8 cellular contexts compared by ENCODE assay signal in genomic region chr19:43532962-43533545, GRCh38. TPM values are rescaled to one million over a fixed set of nuclear protein-coding genes. Genes with fewer than 3 reads are reported as not detected.
DNase-seq lines count a peak whose midpoint lies in the region; ATAC-seq and TF ChIP-seq lines count a peak whose summit lies in the region.

ZNF575 (plus strand) TSS chr19:43533188; CDS start chr19:43534423, 1,235 bp downstream.

- intact Hi-C loops in activated CD4-positive, alpha-beta memory T cell treated with anti-CD3 and anti-CD28 coated beads for 36 hours (cut with micrococcal nuclease): loop anchor here (1.0 to 2.0 kb wide), 6 partner anchors 30 to 135 kb away; partner anchors contain the start of genes IRGQ, PINLYP, XRCC1 and ZNF428

- H3K4me1 Mint-ChIP-seq in activated CD4-positive, alpha-beta memory T cell treated with anti-CD3 and anti-CD28 coated beads for 36 hours (ENCODE audit: low read depth): peaks cover 21% of the 10 kb centered on the region

- H3K9me3 Mint-ChIP-seq in activated CD4-positive, alpha-beta memory T cell treated with anti-CD3 and anti-CD28 coated beads for 36 hours: no peaks in the 10 kb centered on the region

- peak within 1 kb of the TSS; percentile 34 for H3K4me3 ChIP-seq in lung

- H3K27me3 Mint-ChIP-seq in activated CD4-positive, alpha-beta memory T cell treated with anti-CD3 and anti-CD28 coated beads for 36 hours: no peaks in the 10 kb centered on the region

- peak; percentile 71 to 94 (median 88) for DNase-seq in C1 segment of cervical spinal cord (lab: John Stamatoyannopoulos, UW)
- peak; percentile 98 for DNase-seq in NCI-H748 treated with DMSO at 0.1 percent for 48 hours (lab: John Stamatoyannopoulos, UW)
- peak; percentile 95 for DNase-seq in activated CD4-positive, alpha-beta memory T cell treated with anti-CD3 and anti-CD28 coated beads for 36 hours
- peak; percentile 93 for DNase-seq in ecto neural progenitor cell (ENCODE audit: low spot score)
- peak; percentile 90 for DNase-seq in lung (ENCODE audit: low spot score)
- DNase-seq in stimulated activated CD4-positive, alpha-beta T cell treated with anti-CD3 and anti-CD28 coated beads, TNF-alpha, amount 100 ng/mL, for 24 hours (ENCODE audit: low read depth in 3 of 3): peak; percentile 71 to 91 (median 74)

- peaks cover 7% of the 10 kb centered on the region for H3K36me3 Mint-ChIP-seq in activated CD4-positive, alpha-beta memory T cell treated with anti-CD3 and anti-CD28 coated beads for 36 hours

- ATAC-seq in GM19328 (IDR thresholded peaks at IDR 0.05; ENCODE audit: unreplicated experiment): peak; percentile 49
- ATAC-seq in HG03520 (IDR thresholded peaks at IDR 0.05; ENCODE audit: unreplicated experiment): peak; percentile 51
- ATAC-seq in lung (ENCODE audit: insufficient read depth, low FRiP score): peak; percentile 76

- WGBS in lung, 2 donors: 1% methylated on average over 47 of the region's 47 CpGs

- peak within 1 kb of the TSS; percentile 79 to 94 for H3K27ac ChIP-seq in lung (ENCODE audit: low read depth in 1 of 2, low read length in 1 of 2)

- CTCF ChIA-PET in activated CD4-positive, alpha-beta memory T cell treated with anti-CD3 and anti-CD28 coated beads for 36 hours (lab: Charles Lee): interaction anchor here (0.8 to 7.9 kb wide), 11 partner anchors 13 to 136 kb away, joined by 3 to 79 read pairs (median 4); partner anchors contain the start of genes IRGQ, PHLDB3 and ZNF576

- POLR2A ChIA-PET in activated CD4-positive, alpha-beta memory T cell treated with anti-CD3 and anti-CD28 coated beads for 36 hours (lab: Charles Lee): interaction anchor here (0.5 to 2.1 kb wide), 6 partner anchors 14 to 233 kb away, joined by 3 to 14 read pairs (median 4); partner anchors contain the start of genes IRGQ and ZNF576

- H3K27ac Mint-ChIP-seq in activated CD4-positive, alpha-beta memory T cell treated with anti-CD3 and anti-CD28 coated beads for 36 hours: peak within 1 kb of the TSS; percentile 94

- peaks cover 0 to under 1% of the 10 kb centered on the region in 2 donors for H3K36me3 ChIP-seq in lung (ENCODE audit: control insufficient read depth in 2 of 2, insufficient read depth in 2 of 2, low read length in 2 of 2)

- no peak for TF ChIP-seq CTCF in lung (IDR thresholded peaks at IDR 0.05; ENCODE audit: control extremely low read depth, extremely low read depth)

- H3K27me3 ChIP-seq in lung (ENCODE audit: control insufficient read depth, insufficient read depth): no peaks in the 10 kb centered on the region

- H3K9me3 ChIP-seq in lung (ENCODE audit: control insufficient read depth in 2 of 2, insufficient read depth in 1 of 2, low read length in 1 of 2): no peaks in the 10 kb centered on the region

- H3K4me3 Mint-ChIP-seq in activated CD4-positive, alpha-beta memory T cell treated with anti-CD3 and anti-CD28 coated beads for 36 hours: peak within 1 kb of the TSS; percentile 82

- H3K4me1 ChIP-seq in lung (ENCODE audit: control insufficient read depth in 2 of 2, insufficient read depth in 2 of 2, low read length in 2 of 2): peaks cover 0 to 10% of the 10 kb centered on the region in 2 donors

RNA-seq across cellular contexts. Expression of gene ZNF575, which starts in this region (rescaled TPM):
- total RNA-seq in activated CD4-positive, alpha-beta memory T cell treated with anti-CD3 and anti-CD28 coated beads for 36 hours: 1 to 10 TPM; 3.1 to 3.7 TPM
- 1 to 10 TPM in 1 of 2 donors, under 1 TPM in 1; 0.65 to 2.3 TPM for total RNA-seq in lung
- polyA plus RNA-seq in lung: under 1 TPM; 0.48 to 0.65 TPM

Comparison
In these comparisons a context has a peak if more than half of its experiments do, and no peak if none do; other contexts are left out.
1. Peak in every context shown above with its lines: DNase-seq, ATAC-seq, H3K4me3 ChIP-seq and H3K27ac ChIP-seq.